In genomic region chr1:228486596-228487335, GRCh38 we compare ENCODE assay signal across 8 cellular contexts. TPM values are rescaled to one million over a fixed set of nuclear protein-coding genes. Genes with fewer than 3 reads are reported as not detected.
DNase-seq lines count a peak whose midpoint lies in the region; ATAC-seq, FAIRE-seq and TF ChIP-seq lines count a peak whose summit lies in the region.

No MANE protein-coding gene starts in this region.

- TF ChIP-seq CTCF in osteoblast (IDR thresholded peaks at IDR 0.05; ENCODE audit: extremely low read depth, low read depth, low read length) (no peak), thoracic aorta (IDR thresholded peaks at IDR 0.05) (no peak)

- peak; percentile 65 for ATAC-seq in thoracic aorta (ENCODE audit: insufficient number of reproducible peaks, low FRiP score, low read depth)

- H3K27me3 Mint-ChIP-seq in activated naive CD4-positive, alpha-beta T cell treated with anti-CD3 and anti-CD28 coated beads for 36 hours (ENCODE audit: low read depth): no peaks in the 10 kb centered on the region

- H3K9me3 ChIP-seq in SJSA1 (replicated peaks) (no peaks in the 10 kb centered on the region), osteoblast (ENCODE audit: low read depth, low read length) (no peaks in the 10 kb centered on the region), thoracic aorta (no peaks in the 10 kb centered on the region)

- peak overlapping the region; percentile 95 for H3K4me3 Mint-ChIP-seq in activated naive CD4-positive, alpha-beta T cell treated with anti-CD3 and anti-CD28 coated beads for 36 hours

- peak; percentile 89 for FAIRE-seq in G401.6 (lab: Jason Lieb, UNC)
- no peak for FAIRE-seq in H54 (lab: Jason Lieb, UNC)

- H3K27ac ChIP-seq in SJSA1 (peak overlapping the region; percentile 96), osteoblast (ENCODE audit: low read depth, low read length) (peak overlapping the region; percentile 99), thoracic aorta (peak overlapping the region; percentile 98 to 100)

- CTCF ChIA-PET in activated naive CD4-positive, alpha-beta T cell treated with anti-CD3 and anti-CD28 coated beads for 36 hours (lab: Charles Lee): interaction anchor here (1.0 to 2.1 kb wide), 5 partner anchors 14 to 29 kb away, joined by 3 to 14 read pairs (median 5); a partner anchor contains a TSS

- peaks cover 27% of the 10 kb centered on the region for H3K4me1 ChIP-seq in SJSA1 (replicated peaks)
- H3K4me1 ChIP-seq in osteoblast (ENCODE audit: insufficient read depth, low read length): peaks cover 23% of the 10 kb centered on the region
- H3K4me1 ChIP-seq in thoracic aorta (ENCODE audit: control insufficient read depth in 1 of 2, low read depth in 2 of 2): peaks cover 25 to 35% of the 10 kb centered on the region in 2 donors

- H3K4me1 Mint-ChIP-seq in activated naive CD4-positive, alpha-beta T cell treated with anti-CD3 and anti-CD28 coated beads for 36 hours (ENCODE audit: low read depth): peaks cover 31% of the 10 kb centered on the region

- intact Hi-C loops in activated naive CD4-positive, alpha-beta T cell treated with anti-CD3 and anti-CD28 coated beads for 36 hours (cut with micrococcal nuclease): loop anchor here (1.0 kb wide), 1 partner anchor 23 kb away; no protein-coding TSS in a partner anchor

- peak overlapping the region; percentile 99 for H2AFZ ChIP-seq in osteoblast (ENCODE audit: low read length)

- peaks cover 26% of the 10 kb centered on the region for H3K36me3 ChIP-seq in SJSA1
- H3K36me3 ChIP-seq in osteoblast (ENCODE audit: insufficient read depth, low read length): peaks cover 20% of the 10 kb centered on the region
- peaks cover 8% of the 10 kb centered on the region for H3K36me3 ChIP-seq in thoracic aorta

- H3K36me3 Mint-ChIP-seq in activated naive CD4-positive, alpha-beta T cell treated with anti-CD3 and anti-CD28 coated beads for 36 hours (ENCODE audit: low read depth): peaks cover 23% of the 10 kb centered on the region

- H4K20me1 ChIP-seq in osteoblast (ENCODE audit: insufficient read depth, low read length): peaks cover 23% of the 10 kb centered on the region

- peak overlapping the region; percentile 96 for H3K4me2 ChIP-seq in osteoblast (ENCODE audit: insufficient read depth, low read length)

- H3K4me3 ChIP-seq in SJSA1 (peak overlapping the region; percentile 99), osteoblast (ENCODE audit: insufficient read depth, low read length) (peak overlapping the region; percentile 75), thoracic aorta (peak overlapping the region; percentile 97)

- H3K79me2 ChIP-seq in osteoblast (ENCODE audit: insufficient read depth, low read length): peaks cover 33% of the 10 kb centered on the region

- no peaks in the 10 kb centered on the region for H3K9me3 Mint-ChIP-seq in activated naive CD4-positive, alpha-beta T cell treated with anti-CD3 and anti-CD28 coated beads for 36 hours

- DNase-seq in H54 (ENCODE audit: insufficient read length, low spot score) (peak; percentile 72), LoVo (ENCODE audit: low spot score) (peak; percentile 87), SJSA1 (ENCODE audit: low read depth in 1 of 2, low spot score in 2 of 2) (peak; percentile 81 to 94), globus pallidus (ENCODE audit: low spot score) (peak; percentile 81), osteoblast (ENCODE audit: insufficient read length, low spot score, missing footprints) (peak; percentile 99), thoracic aorta (ENCODE audit: low spot score) (no peak)
- DNase-seq in activated naive CD4-positive, alpha-beta T cell treated with anti-CD3 and anti-CD28 coated beads for 36 hours: peak; percentile 76

- H3K27me3 ChIP-seq in SJSA1 (replicated peaks) (no peaks in the 10 kb centered on the region), osteoblast (ENCODE audit: insufficient read depth, low read length) (no peaks in the 10 kb centered on the region), thoracic aorta (replicated peaks; ENCODE audit: insufficient read depth) (no peaks in the 10 kb centered on the region)

- H3K27ac Mint-ChIP-seq in activated naive CD4-positive, alpha-beta T cell treated with anti-CD3 and anti-CD28 coated beads for 36 hours: peak overlapping the region; percentile 97

- TF ChIP-seq POLR2A in H54 (IDR thresholded peaks at IDR 0.05; ENCODE audit: low read depth, low read length): peak; percentile 72

RNA-seq across cellular contexts. Expression of gene RNF187, which starts 0.4 kb away (rescaled TPM):
- total RNA-seq in SJSA1 (2014; rRNA removed; shearing (Covaris generic)): 25.0 and 36.4 TPM in 2 replicates
- total RNA-seq in activated naive CD4-positive, alpha-beta T cell treated with anti-CD3 and anti-CD28 coated beads for 36 hours: 100 to 1,000 TPM; 112 to 116 TPM
- total RNA-seq in osteoblast (46.0 and 52.5 TPM in 2 replicates), thoracic aorta (10 to 100 TPM; 35.6 to 70.1 TPM)
